ENCODE assay signal across 9 cellular contexts in genomic region chr3:30286007-30286669, GRCh38.
DNase-seq lines count a peak whose midpoint lies in the region; ATAC-seq and TF ChIP-seq lines count a peak whose summit lies in the region.
"Had no signal": no experiment of that assay in that cellular context is flagged by ENCODE, and none has a peak within 500 bp of the region (broad histone marks: within the 10 kb centered on the region; RNA-seq: fewer than 3 reads in every experiment).

No MANE protein-coding gene starts in this region.

- H3K79me2 ChIP-seq in PC-3 (ENCODE audit: low read length), result no peaks in the 10 kb centered on the region

- peak in 2 of 3 experiments; percentile 1 to 40 for DNase-seq in NCI-H1417 (lab: John Stamatoyannopoulos, UW)
- no peak for DNase-seq in NCI-H1417 treated with DMSO at 0.1 percent for 48 hours (lab: John Stamatoyannopoulos, UW)
- DNase-seq in PC-3, result peak; percentile 93
- DNase-seq in fibroblast of gingiva (ENCODE audit: low read depth), result peak; percentile 93
- peak; percentile 31 to 76 (median 60) for DNase-seq in ovary
- DNase-seq in putamen (ENCODE audit: low spot score), result no peak
- no peak for DNase-seq in type B pancreatic cell (ENCODE audit: extremely low spot score, unreplicated experiment)

- peak overlapping the region; percentile 39 for H3K9ac ChIP-seq in PC-3 (ENCODE audit: low read length)

- TF ChIP-seq EP300 in ovary (IDR thresholded peaks at IDR 0.05), result no peak

- no peak overlapping the region for H3K27ac Mint-ChIP-seq in type B pancreatic cell

- H3F3A ChIP-seq in PC-3 (ENCODE audit: low read length, unreplicated experiment), result peaks cover 4% of the 10 kb centered on the region

- no peaks in the 10 kb centered on the region for H3K9me2 ChIP-seq in PC-3 (replicated peaks; ENCODE audit: low read length)

- H3K4me1 ChIP-seq in PC-3 (ENCODE audit: insufficient read depth, low read length) (peaks cover 57% of the 10 kb centered on the region), ovary (ENCODE audit: insufficient read depth) (peaks cover 5% of the 10 kb centered on the region)

- H3K36me3 ChIP-seq in PC-3 (ENCODE audit: low read depth, low read length), result no peaks in the 10 kb centered on the region
- H3K36me3 ChIP-seq in ovary, result no peaks in the 10 kb centered on the region

- 0 to 7% (median 4%) methylated on average over 1 of the region's 1 CpG for WGBS in ovary, 3 donors

- no peaks in the 10 kb centered on the region for H3K36me3 Mint-ChIP-seq in type B pancreatic cell

- peak overlapping the region; percentile 49 for H3K4me2 ChIP-seq in PC-3 (ENCODE audit: low read length)

- H3K27me3 ChIP-seq in PC-3 (ENCODE audit: low read length), result no peaks in the 10 kb centered on the region
- H3K27me3 ChIP-seq in ovary, result no peaks in the 10 kb centered on the region

- H4K20me1 ChIP-seq in PC-3 (ENCODE audit: low read length), result no peaks in the 10 kb centered on the region

- peaks cover 18% of the 10 kb centered on the region for H3K4me1 Mint-ChIP-seq in type B pancreatic cell (ENCODE audit: unreplicated experiment)

- POLR2A ChIA-PET in PC-3 (lab: Charles Lee; ENCODE audit: unreplicated experiment), result no interaction called here

- H3K4me3 Mint-ChIP-seq in type B pancreatic cell, result no peak overlapping the region

- no peaks in the 10 kb centered on the region for H3K9me3 Mint-ChIP-seq in type B pancreatic cell

- no TSS peak for BruUV-seq in PC-3 (replicated peaks; lab: Mats Ljungman, UMichigan)

- intact Hi-C loops in PC-3 (cut with micrococcal nuclease) (loop anchor here (2.0 to 10.0 kb wide), 3 partner anchors 61 to 399 kb away; no protein-coding TSS in a partner anchor), ovary (cut with DNase I) (no loop called here)

- ATAC-seq in PC-3 (peak; percentile 66), HG03025 (IDR thresholded peaks at IDR 0.05; ENCODE audit: low FRiP score, unreplicated experiment) (no peak)

- no peaks in the 10 kb centered on the region for H3K9me3 ChIP-seq in PC-3 (ENCODE audit: low read length)
- H3K9me3 ChIP-seq in ovary, result no peaks in the 10 kb centered on the region

- H3K27me3 Mint-ChIP-seq in type B pancreatic cell, result no peaks in the 10 kb centered on the region

- TF ChIP-seq CTCF in PC-3 (conservative IDR thresholded peaks at IDR 0.05; ENCODE audit: low read depth, low read length), result no peak
- TF ChIP-seq CTCF in ovary (IDR thresholded peaks at IDR 0.05), result no peak
- TF ChIP-seq CTCF in type B pancreatic cell (conservative IDR thresholded peaks at IDR 0.05), result no peak

- no peak overlapping the region for H2AFZ ChIP-seq in PC-3 (ENCODE audit: low read length)

- TF ChIP-seq POLR2A in ovary (IDR thresholded peaks at IDR 0.05), result no peak

- CTCF ChIA-PET in PC-3 (lab: Charles Lee), result no interaction called here

- no peak overlapping the region for H3K4me3 ChIP-seq in PC-3 (ENCODE audit: low read length)
- H3K4me3 ChIP-seq in ovary, result no peak overlapping the region

- H3K27ac ChIP-seq in PC-3 (ENCODE audit: low read length) (peak overlapping the region; percentile 81), ovary (no peak overlapping the region)
- H3K27ac ChIP-seq: 22Rv1 had no signal

Comparison
In these comparisons a context has a peak if more than half of its experiments do, and no peak if none do; other contexts are left out.
1. DNase-seq: peak in NCI-H1417 (2 of 3), PC-3 (single experiment), fibroblast of gingiva (single experiment) and ovary (5 of 5); none in NCI-H1417 treated with DMSO at 0.1 percent for 48 hours (single experiment), putamen (single experiment) and type B pancreatic cell (single experiment).